15 cellular contexts compared by ENCODE assay signal in the genomic region with DNA sequence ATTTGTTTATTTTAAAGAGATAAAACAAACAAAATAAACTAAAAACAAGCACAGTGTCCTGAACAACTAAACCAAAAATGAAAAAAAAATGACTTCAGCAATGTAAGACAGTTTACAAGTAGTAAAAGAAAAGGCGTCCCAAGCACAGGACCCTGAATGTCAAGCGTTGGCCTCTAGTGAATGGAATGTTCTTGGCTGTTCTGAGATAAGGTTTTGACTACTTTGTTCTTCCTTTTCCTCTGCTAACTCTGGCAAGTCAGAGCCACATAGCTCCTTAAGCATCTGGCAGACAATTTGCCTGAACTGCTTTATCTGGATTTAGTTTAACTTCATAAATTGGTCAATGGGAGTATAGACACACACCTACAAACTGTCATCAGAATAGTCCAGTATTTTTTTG.
DNase-seq lines count a peak whose midpoint lies in the region; ATAC-seq and TF ChIP-seq lines count a peak whose summit lies in the region.
"Had no signal": no experiment of that assay in that cellular context is flagged by ENCODE, and none has a peak within 500 bp of the region (broad histone marks: within the 10 kb centered on the region; RNA-seq: fewer than 3 reads in every experiment).

No MANE protein-coding gene starts in this region.

- intact Hi-C loops in heart right ventricle (cut with DNase I) (no loop called here), Caco-2 (cut with micrococcal nuclease; ENCODE audit: unreplicated experiment) (no loop called here), Calu3 (cut with micrococcal nuclease; ENCODE audit: unreplicated experiment) (no loop called here)

- H3K9me3 ChIP-seq in cardiac muscle cell (ENCODE audit: low read depth) (no peaks in the 10 kb centered on the region), heart right ventricle (peaks cover 0 to 8% (median 0%) of the 10 kb centered on the region in 11 donors), Caco-2 (no peaks in the 10 kb centered on the region)

- H3K9me3 Mint-ChIP-seq in Caco-2 (ENCODE audit: unreplicated experiment): no peaks in the 10 kb centered on the region
- no peaks in the 10 kb centered on the region for H3K9me3 Mint-ChIP-seq in Calu3 (ENCODE audit: low read depth, unreplicated experiment)
- H3K9me3 Mint-ChIP-seq: CD8-positive, alpha-beta T cell had no signal

- H3K4me3 Mint-ChIP-seq in Caco-2 (ENCODE audit: unreplicated experiment) (no peak overlapping the region), Calu3 (ENCODE audit: low read depth, unreplicated experiment) (no peak overlapping the region)
- H3K4me3 Mint-ChIP-seq: CD14-positive monocyte; CD8-positive, alpha-beta T cell had no signal

- TF ChIP-seq CTCF in cardiac muscle cell (IDR thresholded peaks at IDR 0.05; ENCODE audit: low read depth, low read length) (no peak), heart right ventricle (IDR thresholded peaks at IDR 0.05) (no peak), fibroblast of pulmonary artery (IDR thresholded peaks at IDR 0.05; ENCODE audit: low read length, missing control alignments) (no peak), Caco-2 (IDR thresholded peaks at IDR 0.05; ENCODE audit: insufficient read depth in 1 of 2, low read depth in 1 of 2, low read length in 1 of 2, severe bottlenecking in 1 of 2, unreplicated experiment in 1 of 2) (no peak), Calu3 (IDR thresholded peaks at IDR 0.05; ENCODE audit: unreplicated experiment) (no peak)

- no peak overlapping the region for H2AK5ac ChIP-seq in mesendoderm (ENCODE audit: low read length)

- no peaks in the 10 kb centered on the region for H3K79me1 ChIP-seq in mesendoderm (ENCODE audit: low read length)

- ATAC-seq in heart right ventricle (no peak), HG02970 (IDR thresholded peaks at IDR 0.05; ENCODE audit: low FRiP score, unreplicated experiment) (no peak)
- ATAC-seq: CD8-positive, alpha-beta T cell; HCT116 had no signal

- no peak overlapping the region for H3K4me2 ChIP-seq in mesendoderm (ENCODE audit: low read length)

- H2BK15ac ChIP-seq in mesendoderm (replicated peaks; ENCODE audit: low read depth): no peak overlapping the region

- H4K5ac ChIP-seq in mesendoderm (ENCODE audit: low read length): no peak overlapping the region

- H3K79me2 ChIP-seq in mesendoderm (ENCODE audit: control insufficient read depth, insufficient read depth, low read length): no peaks in the 10 kb centered on the region

- H3K4ac ChIP-seq in mesendoderm (ENCODE audit: low read depth, low read length): no peak overlapping the region

- no peak overlapping the region for H3K27ac ChIP-seq in cardiac muscle cell
- H3K27ac ChIP-seq in heart right ventricle: no peak overlapping the region
- H3K27ac ChIP-seq in mesendoderm (ENCODE audit: low read depth, low read length): no peak overlapping the region
- H3K27ac ChIP-seq in substantia nigra (ENCODE audit: low read depth, low read length, poor library complexity, severe bottlenecking): no peak overlapping the region
- H3K27ac ChIP-seq: 22Rv1, HL-60 had no signal

- no peaks in the 10 kb centered on the region for H3K4me1 Mint-ChIP-seq in Caco-2 (ENCODE audit: low read depth, unreplicated experiment)
- no peaks in the 10 kb centered on the region for H3K4me1 Mint-ChIP-seq in Calu3 (ENCODE audit: low read depth, unreplicated experiment)
- H3K4me1 Mint-ChIP-seq: CD14-positive monocyte had no signal

- WGBS in heart right ventricle, 2 donors: 19 to 21% methylated on average over 2 of the region's 2 CpGs
- no CpG with 5 or more reads among the region's 2 CpGs for WGBS in mesendoderm (ENCODE audit: extremely low coverage, insufficient coverage, low lambda C conversion rate)

- no peak overlapping the region for H3K56ac ChIP-seq in mesendoderm (ENCODE audit: low read length)

- H3K36me3 Mint-ChIP-seq in Caco-2 (ENCODE audit: insufficient read depth, unreplicated experiment) (no peaks in the 10 kb centered on the region), Calu3 (ENCODE audit: insufficient read depth, unreplicated experiment) (no peaks in the 10 kb centered on the region)
- H3K36me3 Mint-ChIP-seq: CD14-positive monocyte; CD8-positive, alpha-beta T cell had no signal

- H3K4me1 ChIP-seq in cardiac muscle cell (ENCODE audit: low read depth) (no peaks in the 10 kb centered on the region), heart right ventricle (no peaks in the 10 kb centered on the region), mesendoderm (ENCODE audit: control insufficient read depth, low read depth, low read length) (no peaks in the 10 kb centered on the region), Caco-2 (no peaks in the 10 kb centered on the region)

- H3K27me3 ChIP-seq in cardiac muscle cell: no peaks in the 10 kb centered on the region
- H3K27me3 ChIP-seq in heart right ventricle: no peaks in the 10 kb centered on the region
- H3K27me3 ChIP-seq in mesendoderm (ENCODE audit: insufficient read depth, low read length, poor library complexity): no peaks in the 10 kb centered on the region
- no peaks in the 10 kb centered on the region for H3K27me3 ChIP-seq in Caco-2 (replicated peaks; ENCODE audit: control insufficient read depth, insufficient read depth, low read length)

- H3K4me3 ChIP-seq in cardiac muscle cell (no peak overlapping the region), heart right ventricle (no peak overlapping the region), fibroblast of pulmonary artery (replicated peaks; ENCODE audit: low read depth, low read length) (no peak overlapping the region), mesendoderm (ENCODE audit: low read length) (no peak overlapping the region), Caco-2 (ENCODE audit: low read depth, low read length) (no peak overlapping the region)

- H3K27me3 Mint-ChIP-seq in Caco-2 (ENCODE audit: insufficient read depth, unreplicated experiment) (no peaks in the 10 kb centered on the region), Calu3 (ENCODE audit: unreplicated experiment) (no peaks in the 10 kb centered on the region)

- H3K18ac ChIP-seq in mesendoderm (ENCODE audit: low read length): no peak overlapping the region

- POLR2A ChIA-PET in Caco-2 (lab: Charles Lee): no interaction called here

- H4K8ac ChIP-seq in mesendoderm (ENCODE audit: low read depth, low read length): no peak overlapping the region

- H3K27ac Mint-ChIP-seq in Caco-2 (ENCODE audit: unreplicated experiment) (no peak overlapping the region), Calu3 (ENCODE audit: unreplicated experiment) (no peak overlapping the region)
- H3K27ac Mint-ChIP-seq: CD14-positive monocyte; CD8-positive, alpha-beta T cell had no signal

- CTCF ChIA-PET in Caco-2 (lab: Charles Lee): no interaction called here
- CTCF ChIA-PET in Calu3 (lab: Charles Lee): no interaction called here

- H3K36me3 ChIP-seq in cardiac muscle cell (no peaks in the 10 kb centered on the region), heart right ventricle (no peaks in the 10 kb centered on the region), mesendoderm (ENCODE audit: control insufficient read depth, insufficient read depth, low read length) (no peaks in the 10 kb centered on the region), Caco-2 (ENCODE audit: control insufficient read depth, insufficient read depth, low read length) (no peaks in the 10 kb centered on the region)

- H2BK5ac ChIP-seq in mesendoderm (ENCODE audit: low read length): no peak overlapping the region

- DNase-seq in cardiac muscle cell (ENCODE audit: low read depth in 1 of 2, low spot score in 1 of 2) (peak; percentile 5 to 65), heart right ventricle (no peak), fibroblast of pulmonary artery (ENCODE audit: low read depth) (peak; percentile 44), mesendoderm (peak; percentile 66), Caco-2 (no peak), Calu3 (no peak), substantia nigra (lab: John Stamatoyannopoulos, UW) (no peak)
- DNase-seq: CD8-positive, alpha-beta T cell; COR-L47; DMS 273 treated with DMSO at 0.1 percent for 48 hours had no signal

- no TSS peak for BruUV-seq in Caco-2 (replicated peaks; lab: Mats Ljungman, UMichigan)
- no TSS peak for BruUV-seq in Calu3 (replicated peaks; lab: Mats Ljungman, UMichigan)

- no peak overlapping the region for H3K23ac ChIP-seq in mesendoderm (ENCODE audit: low read length)

- H3K9ac ChIP-seq in mesendoderm (ENCODE audit: low read length): no peak overlapping the region

- no peak overlapping the region for H2BK120ac ChIP-seq in mesendoderm (ENCODE audit: low read depth, low read length)

Comparison
In these comparisons a context has a peak if more than half of its experiments do, and no peak if none do; other contexts are left out.
1. DNase-seq: peak in cardiac muscle cell (2 of 2), fibroblast of pulmonary artery (single experiment) and mesendoderm (single experiment); none in heart right ventricle (0 of 2), Caco-2 (0 of 2), Calu3 (single experiment) and substantia nigra (0 of 49).